Comparison of ENCODE assay signal across 22 cellular contexts in genomic region chr3:8156138-8156537, GRCh38.
A peak's percentile ranks its signal among the peaks of the same experiment; 100 is the strongest.
DNase-seq lines count a peak whose midpoint lies in the region; ATAC-seq, FAIRE-seq and TF ChIP-seq lines count a peak whose summit lies in the region.
"Had no signal": no experiment of that assay in that cellular context is flagged by ENCODE, and none has a peak within 500 bp of the region (broad histone marks: within the 10 kb centered on the region; RNA-seq: fewer than 3 reads in every experiment).

No MANE protein-coding gene starts in this region.

- H2BK20ac ChIP-seq in H1 (ENCODE audit: low read length) = no peak overlapping the region

- H3K23me2 ChIP-seq in H1 (ENCODE audit: low read depth, low read length) = no peaks in the 10 kb centered on the region; the same call in 1 of the 2 replicates

- no peak for TF ChIP-seq EP300 in HepG2 (IDR thresholded peaks at IDR 0.05; ENCODE audit: low read depth in 2 of 2, low read length in 2 of 2)
- TF ChIP-seq EP300 in HepG2 (CRISPR knock-in tag; IDR thresholded peaks at IDR 0.05; ENCODE audit: borderline replicate concordance) = no peak
- no peak for TF ChIP-seq EP300 in H1 (IDR thresholded peaks at IDR 0.05; ENCODE audit: borderline replicate concordance in 1 of 2, low read depth in 2 of 2, low read length in 2 of 2)

- ATAC-seq in HepG2 (no peak), right lobe of liver (no peak), GM18873 (IDR thresholded peaks at IDR 0.05; ENCODE audit: low FRiP score, unreplicated experiment) (no peak)
- no peak for ATAC-seq in CD4-positive, alpha-beta T cell (ENCODE audit: poor library complexity)
- ATAC-seq: CD8-positive, alpha-beta T cell had no signal

- TF ChIP-seq CTCF in HepG2 (CRISPR knock-in tag; IDR thresholded peaks at IDR 0.05) (no peak), right lobe of liver (IDR thresholded peaks at IDR 0.05) (no peak), H1 (IDR thresholded peaks at IDR 0.05; ENCODE audit: control extremely low read depth in 1 of 3, insufficient read depth in 1 of 3, low read depth in 1 of 3, low read length in 3 of 3) (no peak)
- TF ChIP-seq CTCF in CD4-positive, alpha-beta T cell (IDR thresholded peaks at IDR 0.05) = no peak

- H3K27me3 ChIP-seq in HepG2 (ENCODE audit: control insufficient read depth in 1 of 2, insufficient read depth in 2 of 2, low read length in 2 of 2) = no peaks in the 10 kb centered on the region
- no peaks in the 10 kb centered on the region for H3K27me3 ChIP-seq in right lobe of liver
- no peaks in the 10 kb centered on the region for H3K27me3 ChIP-seq in H1 (replicated peaks in 1 of 4; ENCODE audit: control insufficient read depth in 3 of 4, extremely low read depth in 1 of 4, insufficient read depth in 3 of 4, low read length in 3 of 4)
- H3K27me3 ChIP-seq in CD4-positive, alpha-beta T cell (ENCODE audit: control insufficient read depth, insufficient read depth, low read length) = no peaks in the 10 kb centered on the region
- H3K27me3 ChIP-seq: BE2C, BLaER1 had no signal

- H4K5ac ChIP-seq in H1 (ENCODE audit: insufficient read length, low read depth, low read length) = no peak overlapping the region

- no peak overlapping the region for H4K91ac ChIP-seq in H1 (replicated peaks; ENCODE audit: insufficient read length, low read length)

- no peak overlapping the region for H3K14ac ChIP-seq in H1 (ENCODE audit: insufficient read length)

- TF ChIP-seq POLR2A in HepG2 (IDR thresholded peaks at IDR 0.05; ENCODE audit: insufficient read depth in 1 of 2, low read depth in 2 of 2, low read length in 2 of 2) = no peak
- TF ChIP-seq POLR2A in right lobe of liver (IDR thresholded peaks at IDR 0.05) = no peak
- no peak for TF ChIP-seq POLR2A in H1 (IDR thresholded peaks at IDR 0.05; ENCODE audit: control extremely low read depth in 1 of 2, low read depth in 2 of 2, low read length in 2 of 2)

- intact Hi-C loops in HepG2 (cut with micrococcal nuclease; ENCODE audit: unreplicated experiment) = no loop called here
- intact Hi-C loops in right lobe of liver (cut with DNase I) = no loop called here
- intact Hi-C loops in CD4-positive, alpha-beta T cell (cut with DNase I, micrococcal nuclease) = no loop called here

- H3K9me3 Mint-ChIP-seq in CD4-positive, alpha-beta T cell = no peaks in the 10 kb centered on the region
- H3K9me3 Mint-ChIP-seq: CD8-positive, alpha-beta T cell had no signal

- H3K4me3 ChIP-seq in HepG2 (replicated peaks in 1 of 3; ENCODE audit: insufficient read depth in 1 of 3, low read depth in 2 of 3, low read length in 3 of 3) (no peak overlapping the region), right lobe of liver (no peak overlapping the region), H1 (ENCODE audit: extremely low read depth in 1 of 4, insufficient read depth in 2 of 4, low read depth in 3 of 4, low read length in 4 of 4) (no peak overlapping the region)
- H3K4me3 ChIP-seq: BLaER1 had no signal

- CTCF ChIA-PET in HepG2 (lab: Yijun Ruan, JAX; ENCODE audit: low intra/inter-chr PET ratio, low total read pairs) = no interaction called here
- CTCF ChIA-PET in H1 (lab: Charles Lee; ENCODE audit: partially characterized antibody) = interaction anchor here (0.9 kb wide), 1 partner anchor 84 kb away, joined by 3 read pairs; no protein-coding TSS in a partner anchor
- CTCF ChIA-PET in CD4-positive, alpha-beta T cell (lab: Charles Lee) = no interaction called here

- H3K23ac ChIP-seq in H1 (ENCODE audit: insufficient read length) = no peak overlapping the region

- peaks cover 9% of the 10 kb centered on the region for H3K27me3 Mint-ChIP-seq in CD4-positive, alpha-beta T cell

- in situ Hi-C loops in HepG2 (cut with HindIII; ENCODE audit: extremely low pct_ligation_motif_present, low pct_unique_long_range_greater_than_20kb) = no loop called here

- H2AFZ ChIP-seq in HepG2 (ENCODE audit: low read length) = no peak overlapping the region
- H2AFZ ChIP-seq in H1 (ENCODE audit: low read length) = no peak overlapping the region

- DNase-seq in DMS 273 (lab: John Stamatoyannopoulos, UW; ENCODE audit: unreplicated experiment) (peak; percentile 0), DMS 273 treated with DMSO at 0.1 percent for 48 hours (lab: John Stamatoyannopoulos, UW) (no peak), HepG2 (ENCODE audit: low spot score) (no peak), right lobe of liver (no peak), H1 (ENCODE audit: low read depth in 1 of 2, low spot score in 2 of 2) (no peak)
- DNase-seq in CD4-positive, alpha-beta T cell = no peak
- DNase-seq: ACHN; BE2C; C1 segment of cervical spinal cord; Caco-2; Calu3; CD4-positive, CD25-positive, alpha-beta regulatory T cell; CD8-positive, alpha-beta T cell; DMS79 treated with DMSO at 0.1 percent for 48 hours; GF-D8 had no signal

- H3K4me1 ChIP-seq in HepG2 (ENCODE audit: insufficient read depth, low read length) (no peaks in the 10 kb centered on the region), right lobe of liver (no peaks in the 10 kb centered on the region), H1 (replicated peaks in 1 of 4; ENCODE audit: control insufficient read depth in 3 of 4, insufficient read depth in 4 of 4, low read length in 3 of 4) (no peaks in the 10 kb centered on the region)
- H3K4me1 ChIP-seq: BLaER1, Caco-2 had no signal

- H3K4ac ChIP-seq in H1 (replicated peaks; ENCODE audit: insufficient read length, low read depth, low read length) = no peak overlapping the region

- no peak overlapping the region for H3K9ac ChIP-seq in HepG2 (ENCODE audit: insufficient read depth, low read depth, low read length)
- H3K9ac ChIP-seq in H1 (replicated peaks in 1 of 4; ENCODE audit: extremely low read depth in 1 of 4, low read depth in 3 of 4, low read length in 3 of 4) = no peak overlapping the region
- H3K9ac ChIP-seq: BLaER1 had no signal

- H3K9me3 ChIP-seq in HepG2 (ENCODE audit: low read length) (no peaks in the 10 kb centered on the region), right lobe of liver (no peaks in the 10 kb centered on the region), H1 (ENCODE audit: insufficient read depth in 2 of 2, low read depth in 1 of 2, low read length in 1 of 2) (no peaks in the 10 kb centered on the region)
- H3K9me3 ChIP-seq in CD4-positive, alpha-beta T cell (ENCODE audit: control insufficient read depth, low read length) = no peaks in the 10 kb centered on the region
- H3K9me3 ChIP-seq: BE2C, BLaER1, Caco-2 had no signal

- TF ChIP-seq RAD21 in HepG2 (CRISPR knock-in tag; IDR thresholded peaks at IDR 0.05) = no peak
- no peak for TF ChIP-seq RAD21 in H1 (IDR thresholded peaks at IDR 0.05 in 1 of 2, conservative IDR thresholded peaks at IDR 0.05 in 1 of 2; ENCODE audit: low read depth in 2 of 2, low read length in 2 of 2)

- H3K4me3 Mint-ChIP-seq in CD4-positive, alpha-beta T cell = no peak overlapping the region
- H3K4me3 Mint-ChIP-seq: CD14-positive monocyte; CD4-positive, CD25-positive, alpha-beta regulatory T cell; CD8-positive, alpha-beta T cell had no signal

- no peak overlapping the region for H3K18ac ChIP-seq in H1 (ENCODE audit: extremely low read depth, low read length)

- H2BK120ac ChIP-seq in H1 (replicated peaks; ENCODE audit: low read depth, low read length) = no peak overlapping the region

- POLR2A ChIA-PET in HepG2 (lab: Yijun Ruan, JAX) = no interaction called here
- POLR2A ChIA-PET in H1 (lab: Charles Lee; ENCODE audit: partially characterized antibody) = no interaction called here
- POLR2A ChIA-PET in CD4-positive, alpha-beta T cell (lab: Charles Lee) = no interaction called here

- 19% methylated on average over 6 of the region's 6 CpGs for WGBS in HepG2 (ENCODE audit: low lambda C conversion rate)
- WGBS in right lobe of liver (ENCODE audit: insufficient coverage, low coverage, low lambda C conversion rate, missing lambda C conversion rate) = 47% methylated on average over 6 of the region's 6 CpGs
- 79% methylated on average over 6 of the region's 6 CpGs; no CpG with 5 or more reads in 1 of the 2 experiments for WGBS in H1 (ENCODE audit: extremely low coverage in 1 of 2, insufficient coverage in 1 of 2, insufficient read length in 1 of 2, insufficient replicate concordance in 2 of 2, low coverage in 1 of 2, low lambda C conversion rate in 2 of 2, missing lambda C conversion rate in 1 of 2), 2 experiments

- H3K27ac Mint-ChIP-seq in CD4-positive, alpha-beta T cell = no peak overlapping the region
- H3K27ac Mint-ChIP-seq: CD4-positive, CD25-positive, alpha-beta regulatory T cell; CD8-positive, alpha-beta T cell had no signal

- H3K27ac ChIP-seq in HepG2 (ENCODE audit: extremely low read length, insufficient read depth, low read length) (no peak overlapping the region), right lobe of liver (no peak overlapping the region), H1 (ENCODE audit: low read depth, low read length) (no peak overlapping the region)
- H3K27ac ChIP-seq in CD4-positive, alpha-beta T cell (ENCODE audit: low read depth, low read length) = no peak overlapping the region
- H3K27ac ChIP-seq: 22Rv1, BLaER1 had no signal

- no peak overlapping the region for H2BK5ac ChIP-seq in H1 (ENCODE audit: low read depth, low read length)

- H4K20me1 ChIP-seq in HepG2 (ENCODE audit: insufficient read depth, low read length) (no peaks in the 10 kb centered on the region), H1 (replicated peaks in 1 of 2; ENCODE audit: control insufficient read depth in 1 of 2, insufficient read depth in 2 of 2, low read length in 2 of 2) (no peaks in the 10 kb centered on the region)
- H4K20me1 ChIP-seq: BLaER1 had no signal

- H3K36me3 Mint-ChIP-seq in CD4-positive, alpha-beta T cell (ENCODE audit: low read depth) = no peaks in the 10 kb centered on the region
- H3K36me3 Mint-ChIP-seq: CD14-positive monocyte; CD4-positive, CD25-positive, alpha-beta regulatory T cell; CD8-positive, alpha-beta T cell had no signal

- H3K4me1 Mint-ChIP-seq in CD4-positive, alpha-beta T cell (ENCODE audit: low read depth) = no peaks in the 10 kb centered on the region
- H3K4me1 Mint-ChIP-seq: CD14-positive monocyte; CD4-positive, CD25-positive, alpha-beta regulatory T cell had no signal

- no peak overlapping the region for H3K56ac ChIP-seq in H1 (replicated peaks; ENCODE audit: insufficient read length, low read depth, low read length)

- H4K8ac ChIP-seq in H1 (ENCODE audit: extremely low read depth, insufficient read depth, low read length) = no peak overlapping the region

- no peak overlapping the region for H2AK5ac ChIP-seq in H1 (ENCODE audit: low read depth, low read length)

- no peaks in the 10 kb centered on the region for H3K79me1 ChIP-seq in H1 (ENCODE audit: low read depth, low read length)

- H3K79me2 ChIP-seq in HepG2 (ENCODE audit: insufficient read depth, low read length) (no peaks in the 10 kb centered on the region), H1 (ENCODE audit: control insufficient read depth in 1 of 2, insufficient read depth in 2 of 2, low read length in 2 of 2) (no peaks in the 10 kb centered on the region)

- BruUV-seq in HepG2 (replicated peaks; lab: Mats Ljungman, UMichigan) = no TSS peak

- no peak overlapping the region for H2BK15ac ChIP-seq in H1 (ENCODE audit: low read length)

- no peak overlapping the region for H2BK12ac ChIP-seq in H1 (ENCODE audit: low read depth, low read length)

- H3K36me3 ChIP-seq in HepG2 (replicated peaks in 1 of 2; ENCODE audit: control insufficient read depth in 1 of 2, insufficient read depth in 2 of 2, low read length in 2 of 2) (no peaks in the 10 kb centered on the region), right lobe of liver (no peaks in the 10 kb centered on the region), H1 (ENCODE audit: control insufficient read depth in 2 of 4, insufficient read depth in 4 of 4, low read length in 3 of 4) (no peaks in the 10 kb centered on the region)
- H3K36me3 ChIP-seq: BE2C, BLaER1 had no signal

- H3K4me2 ChIP-seq in HepG2 (ENCODE audit: low read depth, low read length) = no peak overlapping the region
- no peak overlapping the region for H3K4me2 ChIP-seq in H1 (ENCODE audit: insufficient read depth in 1 of 2, low read depth in 2 of 2, low read length in 2 of 2)
- H3K4me2 ChIP-seq: BLaER1 had no signal

- FAIRE-seq in HepG2 (lab: Jason Lieb, UNC) = no peak
- no peak for FAIRE-seq in H1 (lab: Jason Lieb, UNC)
- FAIRE-seq: D721Med, G401.6, GM12891 had no signal
